In genomic region chr22:37324340-37325023, GRCh38 we compare ENCODE assay signal across 2 cellular contexts.
TF ChIP-seq lines count a peak whose summit lies in the region.

No MANE protein-coding gene starts in this region.

TF ChIP-seq in SK-N-SH, 30 proteins besides CTCF, POLR2A, EP300 and RAD21 (continued from another document):
- TF ChIP-seq, protein P1, sequence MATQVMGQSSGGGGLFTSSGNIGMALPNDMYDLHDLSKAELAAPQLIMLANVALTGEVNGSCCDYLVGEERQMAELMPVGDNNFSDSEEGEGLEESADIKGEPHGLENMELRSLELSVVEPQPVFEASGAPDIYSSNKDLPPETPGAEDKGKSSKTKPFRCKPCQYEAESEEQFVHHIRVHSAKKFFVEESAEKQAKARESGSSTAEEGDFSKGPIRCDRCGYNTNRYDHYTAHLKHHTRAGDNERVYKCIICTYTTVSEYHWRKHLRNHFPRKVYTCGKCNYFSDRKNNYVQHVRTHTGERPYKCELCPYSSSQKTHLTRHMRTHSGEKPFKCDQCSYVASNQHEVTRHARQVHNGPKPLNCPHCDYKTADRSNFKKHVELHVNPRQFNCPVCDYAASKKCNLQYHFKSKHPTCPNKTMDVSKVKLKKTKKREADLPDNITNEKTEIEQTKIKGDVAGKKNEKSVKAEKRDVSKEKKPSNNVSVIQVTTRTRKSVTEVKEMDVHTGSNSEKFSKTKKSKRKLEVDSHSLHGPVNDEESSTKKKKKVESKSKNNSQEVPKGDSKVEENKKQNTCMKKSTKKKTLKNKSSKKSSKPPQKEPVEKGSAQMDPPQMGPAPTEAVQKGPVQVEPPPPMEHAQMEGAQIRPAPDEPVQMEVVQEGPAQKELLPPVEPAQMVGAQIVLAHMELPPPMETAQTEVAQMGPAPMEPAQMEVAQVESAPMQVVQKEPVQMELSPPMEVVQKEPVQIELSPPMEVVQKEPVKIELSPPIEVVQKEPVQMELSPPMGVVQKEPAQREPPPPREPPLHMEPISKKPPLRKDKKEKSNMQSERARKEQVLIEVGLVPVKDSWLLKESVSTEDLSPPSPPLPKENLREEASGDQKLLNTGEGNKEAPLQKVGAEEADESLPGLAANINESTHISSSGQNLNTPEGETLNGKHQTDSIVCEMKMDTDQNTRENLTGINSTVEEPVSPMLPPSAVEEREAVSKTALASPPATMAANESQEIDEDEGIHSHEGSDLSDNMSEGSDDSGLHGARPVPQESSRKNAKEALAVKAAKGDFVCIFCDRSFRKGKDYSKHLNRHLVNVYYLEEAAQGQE (IDR thresholded peaks at IDR 0.05; ENCODE audit: low read depth, low read length), result no peak

TF ChIP-seq in SK-N-SH treated with all-trans-retinoic acid at 6 μM for 48 hours, 23 proteins besides CTCF, POLR2A, EP300 and RAD21 (continued from another document):
- TF ChIP-seq, protein P2, sequence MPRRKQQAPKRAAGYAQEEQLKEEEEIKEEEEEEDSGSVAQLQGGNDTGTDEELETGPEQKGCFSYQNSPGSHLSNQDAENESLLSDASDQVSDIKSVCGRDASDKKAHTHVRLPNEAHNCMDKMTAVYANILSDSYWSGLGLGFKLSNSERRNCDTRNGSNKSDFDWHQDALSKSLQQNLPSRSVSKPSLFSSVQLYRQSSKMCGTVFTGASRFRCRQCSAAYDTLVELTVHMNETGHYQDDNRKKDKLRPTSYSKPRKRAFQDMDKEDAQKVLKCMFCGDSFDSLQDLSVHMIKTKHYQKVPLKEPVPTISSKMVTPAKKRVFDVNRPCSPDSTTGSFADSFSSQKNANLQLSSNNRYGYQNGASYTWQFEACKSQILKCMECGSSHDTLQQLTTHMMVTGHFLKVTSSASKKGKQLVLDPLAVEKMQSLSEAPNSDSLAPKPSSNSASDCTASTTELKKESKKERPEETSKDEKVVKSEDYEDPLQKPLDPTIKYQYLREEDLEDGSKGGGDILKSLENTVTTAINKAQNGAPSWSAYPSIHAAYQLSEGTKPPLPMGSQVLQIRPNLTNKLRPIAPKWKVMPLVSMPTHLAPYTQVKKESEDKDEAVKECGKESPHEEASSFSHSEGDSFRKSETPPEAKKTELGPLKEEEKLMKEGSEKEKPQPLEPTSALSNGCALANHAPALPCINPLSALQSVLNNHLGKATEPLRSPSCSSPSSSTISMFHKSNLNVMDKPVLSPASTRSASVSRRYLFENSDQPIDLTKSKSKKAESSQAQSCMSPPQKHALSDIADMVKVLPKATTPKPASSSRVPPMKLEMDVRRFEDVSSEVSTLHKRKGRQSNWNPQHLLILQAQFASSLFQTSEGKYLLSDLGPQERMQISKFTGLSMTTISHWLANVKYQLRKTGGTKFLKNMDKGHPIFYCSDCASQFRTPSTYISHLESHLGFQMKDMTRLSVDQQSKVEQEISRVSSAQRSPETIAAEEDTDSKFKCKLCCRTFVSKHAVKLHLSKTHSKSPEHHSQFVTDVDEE (CRISPR knock-in tag; IDR thresholded peaks at IDR 0.05), result no peak
- TF ChIP-seq CSDC2 (CRISPR knock-in tag; IDR thresholded peaks at IDR 0.05) (no peak), TCF4 (CRISPR knock-in tag; IDR thresholded peaks at IDR 0.05; ENCODE audit: borderline replicate concordance) (no peak), ZNF8 (CRISPR knock-in tag; IDR thresholded peaks at IDR 0.05) (no peak), GLIS3 (CRISPR knock-in tag; IDR thresholded peaks at IDR 0.05) (no peak), ISL1 (CRISPR knock-in tag; IDR thresholded peaks at IDR 0.05) (no peak)
